15 cellular contexts compared by ENCODE assay signal in the genomic region with DNA sequence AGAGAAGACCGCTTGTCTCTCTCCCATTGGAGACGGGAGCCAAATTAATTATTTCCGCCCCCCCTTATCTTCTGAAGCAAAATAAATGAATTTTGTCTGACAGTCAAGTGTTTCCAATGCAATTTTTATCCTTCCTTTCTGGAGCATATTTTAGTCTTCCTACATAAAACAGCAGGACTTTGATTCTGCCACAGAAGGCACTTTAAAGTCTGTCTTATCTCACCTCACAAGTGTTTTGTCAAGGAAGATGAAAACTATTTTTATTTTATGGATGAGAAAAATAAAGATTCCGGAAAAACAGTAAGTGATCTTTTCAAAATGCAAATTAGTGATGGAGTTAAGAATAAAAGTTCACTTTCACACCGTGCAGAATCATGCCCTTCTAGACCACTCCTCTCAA.
A peak's percentile ranks its signal among the peaks of the same experiment; 100 is the strongest.
DNase-seq lines count a peak whose midpoint lies in the region; ATAC-seq and TF ChIP-seq lines count a peak whose summit lies in the region.
"Had no signal": no experiment of that assay in that cellular context is flagged by ENCODE, and none has a peak within 500 bp of the region (broad histone marks: within the 10 kb centered on the region; RNA-seq: fewer than 3 reads in every experiment).

No MANE protein-coding gene starts in this region.

- H3K9me3 ChIP-seq in CD8-positive, alpha-beta memory T cell (ENCODE audit: low read length) = no peaks in the 10 kb centered on the region
- no peaks in the 10 kb centered on the region for H3K9me3 ChIP-seq in ovary

- intact Hi-C loops in activated CD4-positive, alpha-beta T cell treated with anti-CD3 and anti-CD28 coated beads for 36 hours (cut with DNase I, micrococcal nuclease) = no loop called here
- intact Hi-C loops in ovary (cut with DNase I) = no loop called here

- no peak overlapping the region for H3K4me3 ChIP-seq in CD8-positive, alpha-beta memory T cell (ENCODE audit: low read length)
- H3K4me3 ChIP-seq in H7 (ENCODE audit: insufficient read depth, low read depth, low read length) (no peak overlapping the region), ovary (no peak overlapping the region)
- H3K4me3 ChIP-seq: GM12878, GM23338 had no signal

- H3K36me3 ChIP-seq in CD8-positive, alpha-beta memory T cell (ENCODE audit: insufficient read depth, low read length) = peaks cover 3% of the 10 kb centered on the region
- H3K36me3 ChIP-seq in H7 (replicated peaks; ENCODE audit: control insufficient read depth, insufficient read depth, low read length) (no peaks in the 10 kb centered on the region), ovary (no peaks in the 10 kb centered on the region)

- peaks cover 12% of the 10 kb centered on the region for H3K9me3 Mint-ChIP-seq in activated CD4-positive, alpha-beta T cell treated with anti-CD3 and anti-CD28 coated beads for 36 hours (ENCODE audit: low read depth)
- peaks cover 6 to 13% (median 11%) of the 10 kb centered on the region in 5 donors for H3K9me3 Mint-ChIP-seq in CD8-positive, alpha-beta memory T cell
- peaks cover 18% of the 10 kb centered on the region for H3K9me3 Mint-ChIP-seq in nephron

- TF ChIP-seq CTCF in nephron (IDR thresholded peaks at IDR 0.05; ENCODE audit: unreplicated experiment in 3 of 3) (no peak), ovary (IDR thresholded peaks at IDR 0.05) (no peak)

- peaks cover 41% of the 10 kb centered on the region for H3K36me3 Mint-ChIP-seq in activated CD4-positive, alpha-beta T cell treated with anti-CD3 and anti-CD28 coated beads for 36 hours (ENCODE audit: low read depth)
- peaks cover 18 to 63% (median 39%) of the 10 kb centered on the region in 3 donors for H3K36me3 Mint-ChIP-seq in CD8-positive, alpha-beta memory T cell
- peaks cover 12% of the 10 kb centered on the region for H3K36me3 Mint-ChIP-seq in nephron (ENCODE audit: low read depth)

- H3K4me1 ChIP-seq in CD8-positive, alpha-beta memory T cell (ENCODE audit: insufficient read depth, low read length) = no peaks in the 10 kb centered on the region
- H3K4me1 ChIP-seq in ovary (ENCODE audit: insufficient read depth) = peaks cover 2% of the 10 kb centered on the region

- no peaks in the 10 kb centered on the region for H3K27me3 ChIP-seq in CD8-positive, alpha-beta memory T cell (ENCODE audit: insufficient read depth, low read length, poor library complexity, severe bottlenecking)
- no peaks in the 10 kb centered on the region for H3K27me3 ChIP-seq in H7 (ENCODE audit: control insufficient read depth, insufficient read depth, low read length)
- no peaks in the 10 kb centered on the region for H3K27me3 ChIP-seq in ovary

- no peak overlapping the region for H3K4me3 Mint-ChIP-seq in activated CD4-positive, alpha-beta T cell treated with anti-CD3 and anti-CD28 coated beads for 36 hours
- H3K4me3 Mint-ChIP-seq in CD8-positive, alpha-beta memory T cell = peak overlapping the region in 2 of 7 donors; percentile 1 to 12
- H3K4me3 Mint-ChIP-seq in nephron = no peak overlapping the region
- H3K4me3 Mint-ChIP-seq: CD14-positive monocyte, GM23338, H9 had no signal

- no peaks in the 10 kb centered on the region for H3K27me3 Mint-ChIP-seq in activated CD4-positive, alpha-beta T cell treated with anti-CD3 and anti-CD28 coated beads for 36 hours
- H3K27me3 Mint-ChIP-seq in CD8-positive, alpha-beta memory T cell = no peaks in the 10 kb centered on the region
- H3K27me3 Mint-ChIP-seq in nephron (ENCODE audit: low read depth) = no peaks in the 10 kb centered on the region

- H3K27ac Mint-ChIP-seq in activated CD4-positive, alpha-beta T cell treated with anti-CD3 and anti-CD28 coated beads for 36 hours = peak overlapping the region; percentile 10
- H3K27ac Mint-ChIP-seq in CD8-positive, alpha-beta memory T cell = peak overlapping the region in 5 of 8 donors; percentile 7 to 70 (median 58)
- H3K27ac Mint-ChIP-seq in nephron = peak overlapping the region in 2 of 3 experiments; percentile 40 to 60
- H3K27ac Mint-ChIP-seq: GM23338, H9 had no signal

- no peak for TF ChIP-seq POLR2A in ovary (IDR thresholded peaks at IDR 0.05)

- WGBS in ovary, 3 donors = 56 to 64% (median 62%) methylated on average over 5 of the region's 5 CpGs

- CTCF ChIA-PET in activated CD4-positive, alpha-beta T cell treated with anti-CD3 and anti-CD28 coated beads for 36 hours (lab: Charles Lee) = interaction anchor here (1.0 to 1.5 kb wide), 3 partner anchors 21 to 72 kb away, joined by 3 read pairs; no protein-coding TSS in a partner anchor
- CTCF ChIA-PET in CD8-positive, alpha-beta memory T cell (lab: Charles Lee) = no interaction called here

- ATAC-seq in activated CD4-positive, alpha-beta T cell treated with anti-CD3 and anti-CD28 coated beads for 36 hours = no peak
- ATAC-seq: GM12878, GM23338 had no signal

- peaks cover 41% of the 10 kb centered on the region for H3K4me1 Mint-ChIP-seq in activated CD4-positive, alpha-beta T cell treated with anti-CD3 and anti-CD28 coated beads for 36 hours
- peaks cover 57 to 88% (median 84%) of the 10 kb centered on the region in 3 donors for H3K4me1 Mint-ChIP-seq in CD8-positive, alpha-beta memory T cell
- peaks cover 13% of the 10 kb centered on the region for H3K4me1 Mint-ChIP-seq in nephron
- H3K4me1 Mint-ChIP-seq: GM23338, H9 had no signal

- DNase-seq in activated CD4-positive, alpha-beta T cell treated with anti-CD3 and anti-CD28 coated beads for 36 hours = no peak
- DNase-seq in activated CD4-positive, alpha-beta T cell treated with anti-CD3 and anti-CD28 coated beads for 48 hours = no peak
- DNase-seq in CD8-positive, alpha-beta memory T cell = no peak
- DNase-seq in cerebellar cortex (ENCODE audit: low spot score) = peak; percentile 30
- no peak for DNase-seq in H7
- no peak for DNase-seq in ovary
- DNase-seq: Calu3, DMS 273 treated with DMSO at 0.1 percent for 48 hours, H9, IMR-90 had no signal

- TF ChIP-seq EP300 in ovary (IDR thresholded peaks at IDR 0.05) = no peak

- POLR2A ChIA-PET in activated CD4-positive, alpha-beta T cell treated with anti-CD3 and anti-CD28 coated beads for 36 hours (lab: Charles Lee) = no interaction called here
- POLR2A ChIA-PET in CD8-positive, alpha-beta memory T cell (lab: Charles Lee) = no interaction called here

- H3K27ac ChIP-seq in CD8-positive, alpha-beta memory T cell (ENCODE audit: low read depth, low read length) = no peak overlapping the region
- no peak overlapping the region for H3K27ac ChIP-seq in ovary
- H3K27ac ChIP-seq: 22Rv1 had no signal
